ENCODE assay signal across 1 cellular context in the genomic region with DNA sequence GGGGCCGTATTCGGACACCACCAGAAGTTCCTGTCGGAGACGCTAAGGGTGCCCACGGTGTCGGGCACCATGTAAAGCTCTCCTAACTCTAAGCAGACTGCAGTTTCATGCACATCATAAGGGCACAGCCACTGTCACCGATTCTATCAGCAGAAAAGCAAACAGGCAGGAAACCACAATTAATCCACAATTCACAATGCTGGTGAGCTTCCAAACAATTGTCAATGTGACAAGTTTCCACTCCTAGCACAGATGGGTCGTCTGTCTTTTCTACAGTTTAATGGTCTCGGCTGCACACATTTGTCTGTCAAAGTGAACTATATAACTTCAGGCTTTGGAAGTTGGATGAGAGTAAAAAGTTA.
TF ChIP-seq lines count a peak whose summit lies in the region.

No MANE protein-coding gene starts in this region.

TF ChIP-seq in IMR-90, 13 proteins besides CTCF, POLR2A, EP300 and RAD21:
- TF ChIP-seq RCOR1 (IDR thresholded peaks at IDR 0.05; ENCODE audit: insufficient replicate concordance, low read length) (no peak), CHD1 (IDR thresholded peaks at IDR 0.05; ENCODE audit: low read depth, low read length) (no peak), MAFK (IDR thresholded peaks at IDR 0.05; ENCODE audit: low read depth, low read length) (no peak), MAZ (IDR thresholded peaks at IDR 0.05; ENCODE audit: borderline replicate concordance, low read depth, low read length) (no peak), CEBPB (IDR thresholded peaks at IDR 0.05; ENCODE audit: low read depth, low read length) (no peak), SMC3 (IDR thresholded peaks at IDR 0.05; ENCODE audit: low read depth, low read length) (no peak), BHLHE40 (IDR thresholded peaks at IDR 0.05; ENCODE audit: low read depth, low read length) (no peak)
- TF ChIP-seq, protein P1, sequence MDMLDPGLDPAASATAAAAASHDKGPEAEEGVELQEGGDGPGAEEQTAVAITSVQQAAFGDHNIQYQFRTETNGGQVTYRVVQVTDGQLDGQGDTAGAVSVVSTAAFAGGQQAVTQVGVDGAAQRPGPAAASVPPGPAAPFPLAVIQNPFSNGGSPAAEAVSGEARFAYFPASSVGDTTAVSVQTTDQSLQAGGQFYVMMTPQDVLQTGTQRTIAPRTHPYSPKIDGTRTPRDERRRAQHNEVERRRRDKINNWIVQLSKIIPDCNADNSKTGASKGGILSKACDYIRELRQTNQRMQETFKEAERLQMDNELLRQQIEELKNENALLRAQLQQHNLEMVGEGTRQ (IDR thresholded peaks at IDR 0.05; ENCODE audit: low read depth, low read length): no peak
- TF ChIP-seq, protein P2, sequence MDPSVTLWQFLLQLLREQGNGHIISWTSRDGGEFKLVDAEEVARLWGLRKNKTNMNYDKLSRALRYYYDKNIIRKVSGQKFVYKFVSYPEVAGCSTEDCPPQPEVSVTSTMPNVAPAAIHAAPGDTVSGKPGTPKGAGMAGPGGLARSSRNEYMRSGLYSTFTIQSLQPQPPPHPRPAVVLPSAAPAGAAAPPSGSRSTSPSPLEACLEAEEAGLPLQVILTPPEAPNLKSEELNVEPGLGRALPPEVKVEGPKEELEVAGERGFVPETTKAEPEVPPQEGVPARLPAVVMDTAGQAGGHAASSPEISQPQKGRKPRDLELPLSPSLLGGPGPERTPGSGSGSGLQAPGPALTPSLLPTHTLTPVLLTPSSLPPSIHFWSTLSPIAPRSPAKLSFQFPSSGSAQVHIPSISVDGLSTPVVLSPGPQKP (IDR thresholded peaks at IDR 0.05; ENCODE audit: borderline replicate concordance, low read depth, low read length): no peak
